ENCODE assay signal across 12 cellular contexts in genomic region chr19:1017906-1018305, GRCh38. TPM values are rescaled to one million over a fixed set of nuclear protein-coding genes. Genes with fewer than 3 reads are reported as not detected.
DNase-seq lines count a peak whose midpoint lies in the region; ATAC-seq and TF ChIP-seq lines count a peak whose summit lies in the region.
"Had no signal": no experiment of that assay in that cellular context is flagged by ENCODE, and none has a peak within 500 bp of the region (broad histone marks: within the 10 kb centered on the region; RNA-seq: fewer than 3 reads in every experiment).

No MANE protein-coding gene starts in this region.

- peak overlapping the region; percentile 55 for H3K9ac ChIP-seq in mucosa of stomach (ENCODE audit: low read length)

- CTCF ChIA-PET in GM10248 (lab: Yijun Ruan, JAX) = no interaction called here

- DNase-seq in stimulated activated naive CD8-positive, alpha-beta T cell treated with anti-CD3 and anti-CD28 coated beads, Interleukin-15, Interleukin-2, amounts not matched to agents 100 U/mL and 50 U/mL, for 24 hours = no peak
- DNase-seq in GM10248 (ENCODE audit: extremely low spot score) = no peak
- DNase-seq in foreskin keratinocyte = no peak
- no peak for DNase-seq in nephron progenitor cell
- no peak for DNase-seq in COR-L47 (lab: John Stamatoyannopoulos, UW)
- DNase-seq: islet precursor cell, MG63, posterior cingulate gyrus had no signal

- no peaks in the 10 kb centered on the region for H3K27me3 Mint-ChIP-seq in stimulated activated naive CD8-positive, alpha-beta T cell treated with anti-CD3 and anti-CD28 coated beads, Interleukin-15, Interleukin-2, amounts not matched to agents 100 ng/mL and 50 ng/mL, for 24 hours
- no peaks in the 10 kb centered on the region for H3K27me3 Mint-ChIP-seq in activated naive CD8-positive, alpha-beta T cell
- H3K27me3 Mint-ChIP-seq in nephron progenitor cell (ENCODE audit: low read depth, poor library complexity) = no peaks in the 10 kb centered on the region

- TF ChIP-seq CTCF in GM10248 (IDR thresholded peaks at IDR 0.05; ENCODE audit: control extremely low read depth, extremely low read depth, low read depth, missing control alignments) (no peak), foreskin keratinocyte (conservative IDR thresholded peaks at IDR 0.05) (no peak), nephron progenitor cell (IDR thresholded peaks at IDR 0.05) (no peak)

- peaks cover 40% of the 10 kb centered on the region for H3K4me1 Mint-ChIP-seq in stimulated activated naive CD8-positive, alpha-beta T cell treated with anti-CD3 and anti-CD28 coated beads, Interleukin-15, Interleukin-2, amounts not matched to agents 100 ng/mL and 50 ng/mL, for 24 hours (ENCODE audit: low read depth)
- peaks cover 37% of the 10 kb centered on the region for H3K4me1 Mint-ChIP-seq in activated naive CD8-positive, alpha-beta T cell (ENCODE audit: low read depth)
- peaks cover 40% of the 10 kb centered on the region for H3K4me1 Mint-ChIP-seq in nephron progenitor cell

- H3K9me3 Mint-ChIP-seq in stimulated activated naive CD8-positive, alpha-beta T cell treated with anti-CD3 and anti-CD28 coated beads, Interleukin-15, Interleukin-2, amounts not matched to agents 100 ng/mL and 50 ng/mL, for 24 hours = no peaks in the 10 kb centered on the region
- no peaks in the 10 kb centered on the region for H3K9me3 Mint-ChIP-seq in activated naive CD8-positive, alpha-beta T cell (ENCODE audit: low read depth)
- H3K9me3 Mint-ChIP-seq in nephron progenitor cell = no peaks in the 10 kb centered on the region

- peaks cover 57% of the 10 kb centered on the region for H3K4me1 ChIP-seq in mucosa of stomach (ENCODE audit: control insufficient read depth, insufficient read depth, low read length)
- H3K4me1 ChIP-seq in foreskin keratinocyte = peaks cover 6% of the 10 kb centered on the region

- no peak for ATAC-seq in stimulated activated naive CD8-positive, alpha-beta T cell treated with anti-CD3 and anti-CD28 coated beads, Interleukin-15, Interleukin-2, amounts not matched to agents 100 U/mL and 50 U/mL, for 24 hours
- ATAC-seq in foreskin keratinocyte = no peak

- no peaks in the 10 kb centered on the region for H3K9me3 ChIP-seq in mucosa of stomach (ENCODE audit: control insufficient read depth, low read length)
- H3K9me3 ChIP-seq: MG63 had no signal

- H3K4me3 Mint-ChIP-seq in stimulated activated naive CD8-positive, alpha-beta T cell treated with anti-CD3 and anti-CD28 coated beads, Interleukin-15, Interleukin-2, amounts not matched to agents 100 ng/mL and 50 ng/mL, for 24 hours = peak overlapping the region; percentile 30
- H3K4me3 Mint-ChIP-seq in activated naive CD8-positive, alpha-beta T cell = peak overlapping the region; percentile 93
- no peak overlapping the region for H3K4me3 Mint-ChIP-seq in nephron progenitor cell

- no peak overlapping the region for H3K27ac ChIP-seq in foreskin keratinocyte

- peak overlapping the region; percentile 79 for H3K27ac Mint-ChIP-seq in stimulated activated naive CD8-positive, alpha-beta T cell treated with anti-CD3 and anti-CD28 coated beads, Interleukin-15, Interleukin-2, amounts not matched to agents 100 ng/mL and 50 ng/mL, for 24 hours
- peak overlapping the region; percentile 28 for H3K27ac Mint-ChIP-seq in activated naive CD8-positive, alpha-beta T cell
- H3K27ac Mint-ChIP-seq in nephron progenitor cell = no peak overlapping the region

- H3K36me3 ChIP-seq in mucosa of stomach (ENCODE audit: control insufficient read depth, insufficient read depth, low read length) = peaks cover 4% of the 10 kb centered on the region

- peaks cover 7% of the 10 kb centered on the region for H3K36me3 Mint-ChIP-seq in stimulated activated naive CD8-positive, alpha-beta T cell treated with anti-CD3 and anti-CD28 coated beads, Interleukin-15, Interleukin-2, amounts not matched to agents 100 ng/mL and 50 ng/mL, for 24 hours (ENCODE audit: low read depth)
- H3K36me3 Mint-ChIP-seq in activated naive CD8-positive, alpha-beta T cell = no peaks in the 10 kb centered on the region
- H3K36me3 Mint-ChIP-seq in nephron progenitor cell (ENCODE audit: low read depth) = no peaks in the 10 kb centered on the region

- no peak overlapping the region for H3K4me3 ChIP-seq in mucosa of stomach (ENCODE audit: low read length)
- H3K4me3 ChIP-seq: MG63 had no signal

- no peaks in the 10 kb centered on the region for H3K27me3 ChIP-seq in mucosa of stomach (ENCODE audit: control insufficient read depth, insufficient read depth, low read length)
- H3K27me3 ChIP-seq in foreskin keratinocyte = no peaks in the 10 kb centered on the region
- H3K27me3 ChIP-seq: MG63 had no signal

- POLR2A ChIA-PET in GM10248 (lab: Yijun Ruan, JAX) = no interaction called here

RNA-seq across cellular contexts. Expression of gene TMEM259, which starts 3.0 kb away (rescaled TPM):
- 81.8 and 89.6 TPM in 2 replicates for total RNA-seq in foreskin keratinocyte
- polyA plus RNA-seq in foreskin keratinocyte = 103 and 113 TPM in 2 replicates

RNA-seq across cellular contexts. Expression of gene RNU6-2, which starts 3.4 kb away (rescaled TPM):
- total RNA-seq in foreskin keratinocyte = not detected in 2 replicates
- polyA plus RNA-seq in foreskin keratinocyte = not detected in 2 replicates
- polyA plus RNA-seq: adipose tissue had no signal

RNA-seq across cellular contexts. Expression of gene CNN2, which starts 8.5 kb away (rescaled TPM):
- 352 and 355 TPM in 2 replicates for total RNA-seq in foreskin keratinocyte
- polyA plus RNA-seq in foreskin keratinocyte = 297 and 299 TPM in 2 replicates

RNA-seq across cellular contexts. Expression of gene GRIN3B, which starts 17.7 kb away (rescaled TPM):
- 0.35 and 1.7 TPM in 2 replicates for total RNA-seq in foreskin keratinocyte
- polyA plus RNA-seq in foreskin keratinocyte = 0.43 and 1.00 TPM in 2 replicates

RNA-seq across cellular contexts. Expression of gene ABCA7, which starts 22.0 kb away (rescaled TPM):
- 15.2 and 17.6 TPM in 2 replicates for total RNA-seq in foreskin keratinocyte
- polyA plus RNA-seq in foreskin keratinocyte = 9.6 and 11.3 TPM in 2 replicates
